ENCODE assay signal across 20 cellular contexts in genomic region chr13:110923777-110924638, GRCh38. TPM values are rescaled to one million over a fixed set of nuclear protein-coding genes. Genes with fewer than 3 reads are reported as not detected.
DNase-seq lines count a peak whose midpoint lies in the region; ATAC-seq and TF ChIP-seq lines count a peak whose summit lies in the region.
"Had no signal": no experiment of that assay in that cellular context is flagged by ENCODE, and none has a peak within 500 bp of the region (broad histone marks: within the 10 kb centered on the region; RNA-seq: fewer than 3 reads in every experiment).

No MANE protein-coding gene starts in this region.

- H3K4me3 ChIP-seq in cardiac muscle cell (no peak overlapping the region), right atrium auricular region (no peak overlapping the region), mesendoderm (ENCODE audit: low read length) (no peak overlapping the region)
- H3K4me3 ChIP-seq: Peyer's patch, SK-N-MC had no signal

- no peak overlapping the region for H3K23ac ChIP-seq in mesendoderm (ENCODE audit: low read length)

- no peak for DNase-seq in cardiac muscle cell (ENCODE audit: low read depth in 1 of 2, low spot score in 1 of 2)
- DNase-seq in right atrium auricular region (ENCODE audit: low spot score): no peak
- DNase-seq in endothelial cell (ENCODE audit: low spot score): no peak
- DNase-seq in osteocyte (ENCODE audit: extremely low spot score, unreplicated experiment): peak; percentile 17
- no peak for DNase-seq in NCI-H146 treated with DMSO at 0.1 percent for 48 hours (lab: John Stamatoyannopoulos, UW; ENCODE audit: unreplicated experiment)
- DNase-seq in mesendoderm: no peak
- DNase-seq: CD4-positive, alpha-beta T cell; DMS153; GDM1; HFFc6; NCI-H1105; NCI-H1694; NCI-H2081 treated with DMSO at 0.1 percent for 48 hours; NCI-H510A; NCI-H748 treated with DMSO at 0.1 percent for 48 hours; NK-92 treated with Interleukin-12 subunit alpha and Interleukin-12 subunit beta, amount 100 ng/mL, for 24 hours; Peyer's patch had no signal

- H3K4me3 Mint-ChIP-seq in endothelial cell (ENCODE audit: unreplicated experiment) (no peak overlapping the region), osteocyte (ENCODE audit: unreplicated experiment) (no peak overlapping the region)
- H3K4me3 Mint-ChIP-seq: CD4-positive, alpha-beta T cell; HFFc6 had no signal

- no peaks in the 10 kb centered on the region for H3K9me3 Mint-ChIP-seq in endothelial cell (ENCODE audit: unreplicated experiment)
- H3K9me3 Mint-ChIP-seq in osteocyte (ENCODE audit: unreplicated experiment): no peaks in the 10 kb centered on the region
- H3K9me3 Mint-ChIP-seq: CD4-positive, alpha-beta T cell; HFFc6 had no signal

- no peak overlapping the region for H4K5ac ChIP-seq in mesendoderm (ENCODE audit: low read length)

- H2AK5ac ChIP-seq in mesendoderm (ENCODE audit: low read length): no peak overlapping the region

- H3K36me3 Mint-ChIP-seq in endothelial cell (ENCODE audit: low read depth, unreplicated experiment): no peaks in the 10 kb centered on the region
- no peaks in the 10 kb centered on the region for H3K36me3 Mint-ChIP-seq in osteocyte (ENCODE audit: unreplicated experiment)

- no peaks in the 10 kb centered on the region for H3K79me2 ChIP-seq in mesendoderm (ENCODE audit: control insufficient read depth, insufficient read depth, low read length)

- no peaks in the 10 kb centered on the region for H3K79me1 ChIP-seq in mesendoderm (ENCODE audit: low read length)

- peaks cover 14% of the 10 kb centered on the region for H3K4me1 Mint-ChIP-seq in endothelial cell (ENCODE audit: unreplicated experiment)
- peaks cover 6% of the 10 kb centered on the region for H3K4me1 Mint-ChIP-seq in osteocyte (ENCODE audit: unreplicated experiment)

- H3K18ac ChIP-seq in mesendoderm (ENCODE audit: low read length): no peak overlapping the region

- no peak overlapping the region for H3K56ac ChIP-seq in mesendoderm (ENCODE audit: low read length)

- H3K4me2 ChIP-seq in mesendoderm (ENCODE audit: low read length): no peak overlapping the region

- H2BK15ac ChIP-seq in mesendoderm (replicated peaks; ENCODE audit: low read depth): no peak overlapping the region

- H3K27me3 Mint-ChIP-seq in endothelial cell (ENCODE audit: unreplicated experiment): no peaks in the 10 kb centered on the region
- peaks cover 8% of the 10 kb centered on the region for H3K27me3 Mint-ChIP-seq in osteocyte (ENCODE audit: unreplicated experiment)

- no CpG with 5 or more reads among the region's 4 CpGs for WGBS in mesendoderm (ENCODE audit: extremely low coverage, insufficient coverage, low lambda C conversion rate)

- H3K27ac ChIP-seq in cardiac muscle cell (peak overlapping the region; percentile 82), right atrium auricular region (peak overlapping the region in 1 of 2 donors; percentile 32), mesendoderm (ENCODE audit: low read depth, low read length) (no peak overlapping the region)
- H3K27ac ChIP-seq: Peyer's patch, SK-N-MC had no signal

- H3K4me1 ChIP-seq in cardiac muscle cell (ENCODE audit: low read depth) (peaks cover 13% of the 10 kb centered on the region), right atrium auricular region (no peaks in the 10 kb centered on the region), mesendoderm (ENCODE audit: control insufficient read depth, low read depth, low read length) (no peaks in the 10 kb centered on the region)
- H3K4me1 ChIP-seq: Peyer's patch had no signal

- H3K36me3 ChIP-seq in cardiac muscle cell: no peaks in the 10 kb centered on the region
- H3K36me3 ChIP-seq in right atrium auricular region: no peaks in the 10 kb centered on the region
- H3K36me3 ChIP-seq in mesendoderm (ENCODE audit: control insufficient read depth, insufficient read depth, low read length): no peaks in the 10 kb centered on the region
- H3K36me3 ChIP-seq: Peyer's patch had no signal

- no peak overlapping the region for H4K8ac ChIP-seq in mesendoderm (ENCODE audit: low read depth, low read length)

- no peak for ATAC-seq in GM21619 (IDR thresholded peaks at IDR 0.05; ENCODE audit: unreplicated experiment)
- ATAC-seq in HG02970 (IDR thresholded peaks at IDR 0.05; ENCODE audit: low FRiP score, unreplicated experiment): no peak

- H2BK120ac ChIP-seq in mesendoderm (ENCODE audit: low read depth, low read length): no peak overlapping the region

- TF ChIP-seq CTCF in cardiac muscle cell (IDR thresholded peaks at IDR 0.05; ENCODE audit: low read depth, low read length): no peak
- TF ChIP-seq CTCF in right atrium auricular region (IDR thresholded peaks at IDR 0.05): no peak
- TF ChIP-seq CTCF in endothelial cell (IDR thresholded peaks at IDR 0.05; ENCODE audit: unreplicated experiment): no peak
- no peak for TF ChIP-seq CTCF in osteocyte (IDR thresholded peaks at IDR 0.05)

- H3K27me3 ChIP-seq in cardiac muscle cell (no peaks in the 10 kb centered on the region), right atrium auricular region (no peaks in the 10 kb centered on the region), mesendoderm (ENCODE audit: insufficient read depth, low read length, poor library complexity) (no peaks in the 10 kb centered on the region)
- H3K27me3 ChIP-seq: Peyer's patch had no signal

- no peaks in the 10 kb centered on the region for H3K9me3 ChIP-seq in cardiac muscle cell (ENCODE audit: low read depth)
- no peaks in the 10 kb centered on the region for H3K9me3 ChIP-seq in right atrium auricular region
- H3K9me3 ChIP-seq: Peyer's patch had no signal

- peak overlapping the region; percentile 16 for H3K27ac Mint-ChIP-seq in endothelial cell (ENCODE audit: unreplicated experiment)
- no peak overlapping the region for H3K27ac Mint-ChIP-seq in osteocyte (ENCODE audit: unreplicated experiment)
- H3K27ac Mint-ChIP-seq: CD4-positive, alpha-beta T cell; HFFc6 had no signal

- no peak overlapping the region for H2BK5ac ChIP-seq in mesendoderm (ENCODE audit: low read length)

- no peak overlapping the region for H3K9ac ChIP-seq in mesendoderm (ENCODE audit: low read length)

- H3K4ac ChIP-seq in mesendoderm (ENCODE audit: low read depth, low read length): no peak overlapping the region

RNA-seq across cellular contexts. Expression of gene ANKRD10, which starts 9.1 kb away (rescaled TPM):
- total RNA-seq in cardiac muscle cell (125 and 191 TPM in 2 replicates), right atrium auricular region (10 to 100 TPM; 46.2 to 47.5 TPM), endothelial cell (ENCODE audit: unreplicated experiment) (160 TPM), osteocyte (248 and 257 TPM in 2 replicates)
- 127 and 142 TPM in 2 replicates for polyA plus RNA-seq in cardiac muscle cell
- polyA plus RNA-seq in mesendoderm (2013, experiment 1 of 2): 49.3 TPM
- 49.3 TPM for polyA plus RNA-seq in mesendoderm (2013, experiment 2 of 2)
